In genomic region chr11:62555464-62556092, GRCh38 we compare ENCODE assay signal across 8 cellular contexts. TPM values are rescaled to one million over a fixed set of nuclear protein-coding genes. Genes with fewer than 3 reads are reported as not detected.
DNase-seq lines count a peak whose midpoint lies in the region; ATAC-seq and TF ChIP-seq lines count a peak whose summit lies in the region.

No MANE protein-coding gene starts in this region.

- ATAC-seq in GM18907 (IDR thresholded peaks at IDR 0.05; ENCODE audit: unreplicated experiment) (peak; percentile 43), HG02840 (IDR thresholded peaks at IDR 0.05; ENCODE audit: low FRiP score, unreplicated experiment) (no peak), HG03025 (IDR thresholded peaks at IDR 0.05; ENCODE audit: low FRiP score, unreplicated experiment) (no peak)
- ATAC-seq in activated CD4-positive, CD25-positive, alpha-beta regulatory T cell treated with anti-CD3 and anti-CD28 coated beads, Interleukin-2, amount 50 U/mL, for 24 hours, result peak; percentile 19 to 31

- no peak overlapping the region for H3K18ac ChIP-seq in neuronal stem cell (ENCODE audit: low read length)

- no peak overlapping the region for H2BK120ac ChIP-seq in neuronal stem cell (ENCODE audit: low read depth, low read length)

- H2AFZ ChIP-seq in neuronal stem cell (ENCODE audit: low read length), result no peak overlapping the region

- CTCF ChIA-PET in A673 (lab: Charles Lee), result interaction anchor here (1.2 kb wide), 1 partner anchor 13 kb away, joined by 4 read pairs; no protein-coding TSS in a partner anchor

- intact Hi-C loops in A673 (cut with micrococcal nuclease; ENCODE audit: unreplicated experiment), result no loop called here

- H2BK12ac ChIP-seq in neuronal stem cell (ENCODE audit: low read length), result no peak overlapping the region

- H2AK5ac ChIP-seq in neuronal stem cell (ENCODE audit: low read depth, low read length), result no peak overlapping the region

- H2BK5ac ChIP-seq in neuronal stem cell (ENCODE audit: low read length), result no peak overlapping the region

- H3K23ac ChIP-seq in neuronal stem cell (ENCODE audit: low read depth, low read length, poor library complexity), result no peak overlapping the region

- no peak overlapping the region for H3K4me2 ChIP-seq in neuronal stem cell (ENCODE audit: insufficient read depth, low read length, poor library complexity, severe bottlenecking)

- peak overlapping the region; percentile 77 for H3K27ac ChIP-seq in A673 (ENCODE audit: low read depth, low read length, poor library complexity, severe bottlenecking)
- H3K27ac ChIP-seq in HUES64 (ENCODE audit: low read depth, low read length), result peak overlapping the region; percentile 88
- H3K27ac ChIP-seq in neuronal stem cell (replicated peaks; ENCODE audit: low read length), result peak overlapping the region; percentile 77

- WGBS in HUES64, result 83% methylated on average over 4 of the region's 4 CpGs
- no CpG with 5 or more reads among the region's 4 CpGs for WGBS in neuronal stem cell (ENCODE audit: extremely low coverage in 2 of 2, insufficient read length in 2 of 2, insufficient replicate concordance in 1 of 2), 2 donors

- H3K9ac ChIP-seq in HUES64 (ENCODE audit: low read depth, low read length) (no peak overlapping the region), neuronal stem cell (ENCODE audit: low read depth, low read length, poor library complexity) (no peak overlapping the region)

- peaks cover 84% of the 10 kb centered on the region for H3K4me1 ChIP-seq in A673 (ENCODE audit: insufficient read depth, low read length, poor library complexity, severe bottlenecking)
- H3K4me1 ChIP-seq in HUES64 (ENCODE audit: insufficient read depth, low read length), result peaks cover 65% of the 10 kb centered on the region
- H3K4me1 ChIP-seq in neuronal stem cell (ENCODE audit: control insufficient read depth in 2 of 2, insufficient read depth in 1 of 2, low read depth in 1 of 2, low read length in 2 of 2), result peaks cover 43 to 45% of the 10 kb centered on the region in 2 donors

- H3K9me3 ChIP-seq in A673 (ENCODE audit: low read depth, low read length, poor library complexity, severe bottlenecking) (no peaks in the 10 kb centered on the region), HUES64 (ENCODE audit: insufficient read depth, low read depth, low read length) (no peaks in the 10 kb centered on the region), neuronal stem cell (replicated peaks in 1 of 2; ENCODE audit: control insufficient read depth in 2 of 2, insufficient read depth in 1 of 2, low read depth in 1 of 2, low read length in 2 of 2) (no peaks in the 10 kb centered on the region)

- POLR2A ChIA-PET in A673 (lab: Charles Lee; ENCODE audit: low non-redundant PET), result interaction anchor here (0.7 kb wide), 1 partner anchor 470 kb away, joined by 4 read pairs; no protein-coding TSS in a partner anchor

- DNase-seq in A673 (ENCODE audit: low spot score), result no peak
- no peak for DNase-seq in epithelial cell of esophagus (ENCODE audit: low read depth)
- DNase-seq in neuronal stem cell (ENCODE audit: low spot score), result no peak

- no peak overlapping the region for H4K8ac ChIP-seq in neuronal stem cell (ENCODE audit: low read depth, low read length)

- H3K27me3 ChIP-seq in A673 (replicated peaks; ENCODE audit: insufficient read depth, low read depth, low read length, poor library complexity), result no peaks in the 10 kb centered on the region
- H3K27me3 ChIP-seq in HUES64 (ENCODE audit: insufficient read depth, low read length), result no peaks in the 10 kb centered on the region
- no peaks in the 10 kb centered on the region for H3K27me3 ChIP-seq in neuronal stem cell (ENCODE audit: control insufficient read depth in 3 of 3, insufficient read depth in 3 of 3, low read depth in 1 of 3, low read length in 3 of 3)

- no TSS peak for BruUV-seq in A673 (replicated peaks; lab: Mats Ljungman, UMichigan)

- TF ChIP-seq CTCF in A673 (conservative IDR thresholded peaks at IDR 0.05; ENCODE audit: low read depth, low read length), result no peak
- TF ChIP-seq CTCF in epithelial cell of esophagus (IDR thresholded peaks at IDR 0.05; ENCODE audit: insufficient read depth, low read depth, low read length, missing control alignments), result no peak

- no peak overlapping the region for H3K4me3 ChIP-seq in A673 (ENCODE audit: low read depth, low read length, poor library complexity, severe bottlenecking)
- no peak overlapping the region for H3K4me3 ChIP-seq in HUES64 (ENCODE audit: low read length)
- peak overlapping the region; percentile 1 for H3K4me3 ChIP-seq in epithelial cell of esophagus (ENCODE audit: low read length)
- no peak overlapping the region for H3K4me3 ChIP-seq in neuronal stem cell (ENCODE audit: low read length in 2 of 2)

- H4K91ac ChIP-seq in neuronal stem cell (ENCODE audit: low read depth, low read length, poor library complexity), result no peak overlapping the region

- H3K79me1 ChIP-seq in neuronal stem cell (ENCODE audit: low read depth, low read length), result no peaks in the 10 kb centered on the region

- no peak overlapping the region for H3K4ac ChIP-seq in neuronal stem cell (ENCODE audit: low read length)

- H3K36me3 ChIP-seq in A673 (ENCODE audit: insufficient read depth, low read length, poor library complexity, severe bottlenecking) (peaks cover 39% of the 10 kb centered on the region), HUES64 (ENCODE audit: insufficient read depth, low read length) (peaks cover 36% of the 10 kb centered on the region), neuronal stem cell (replicated peaks in 1 of 2; ENCODE audit: control insufficient read depth in 2 of 2, insufficient read depth in 2 of 2, low read length in 2 of 2) (peaks cover 22 to 45% of the 10 kb centered on the region in 2 donors)

- no peak overlapping the region for H3K14ac ChIP-seq in neuronal stem cell (ENCODE audit: low read length)

- no peak overlapping the region for H2BK15ac ChIP-seq in neuronal stem cell (ENCODE audit: low read length)

RNA-seq across cellular contexts. Expression of gene AHNAK, which starts 9.0 kb away (rescaled TPM):
- total RNA-seq in A673 (2021), result 71.7 and 73.0 TPM in 2 replicates
- 3.4 TPM for polyA plus RNA-seq in HUES64 (2013, experiment 1 of 2)
- 4.6 TPM for polyA plus RNA-seq in HUES64 (2013, experiment 2 of 2)
- polyA plus RNA-seq in neuronal stem cell (2013, experiment 1 of 2), result 6.4 TPM
- polyA plus RNA-seq in neuronal stem cell (2013, experiment 2 of 2), result 6.9 TPM

RNA-seq across cellular contexts. Expression of gene EEF1G, which starts 18.1 kb away (rescaled TPM):
- total RNA-seq in A673 (2021), result 1,804 and 1,817 TPM in 2 replicates
- polyA plus RNA-seq in HUES64 (2013, experiment 1 of 2), result 1,523 TPM
- 1,614 TPM for polyA plus RNA-seq in HUES64 (2013, experiment 2 of 2)
- 2,514 TPM for polyA plus RNA-seq in neuronal stem cell (2013, experiment 1 of 2)
- polyA plus RNA-seq in neuronal stem cell (2013, experiment 2 of 2), result 2,457 TPM

RNA-seq across cellular contexts. Expression of gene TUT1, which starts 35.7 kb away (rescaled TPM):
- total RNA-seq in A673 (2021), result 27.3 and 27.6 TPM in 2 replicates
- 11.8 TPM for polyA plus RNA-seq in HUES64 (2013, experiment 1 of 2)
- polyA plus RNA-seq in HUES64 (2013, experiment 2 of 2), result 13.8 TPM
- 14.3 TPM for polyA plus RNA-seq in neuronal stem cell (2013, experiment 1 of 2)
- polyA plus RNA-seq in neuronal stem cell (2013, experiment 2 of 2), result 14.6 TPM

RNA-seq across cellular contexts. Expression of gene MTA2, which starts 46.1 kb away (rescaled TPM):
- 241 and 243 TPM in 2 replicates for total RNA-seq in A673 (2021)
- polyA plus RNA-seq in HUES64 (2013, experiment 1 of 2), result 99.8 TPM
- 97.7 TPM for polyA plus RNA-seq in HUES64 (2013, experiment 2 of 2)
- polyA plus RNA-seq in neuronal stem cell (2013, experiment 1 of 2), result 61.4 TPM
- polyA plus RNA-seq in neuronal stem cell (2013, experiment 2 of 2), result 60.5 TPM

RNA-seq across cellular contexts. Expression of gene EML3, which starts 57.0 kb away (rescaled TPM):
- total RNA-seq in A673 (2021), result 21.3 and 30.4 TPM in 2 replicates
- 10.8 TPM for polyA plus RNA-seq in HUES64 (2013, experiment 1 of 2)
- polyA plus RNA-seq in HUES64 (2013, experiment 2 of 2), result 11.2 TPM
- polyA plus RNA-seq in neuronal stem cell (2013, experiment 1 of 2), result 22.2 TPM
- 21.7 TPM for polyA plus RNA-seq in neuronal stem cell (2013, experiment 2 of 2)

Comparison
In these comparisons a context has a peak if more than half of its experiments do, and no peak if none do; other contexts are left out.
1. ATAC-seq: peak in GM18907 (single experiment) and activated CD4-positive, CD25-positive, alpha-beta regulatory T cell treated with anti-CD3 and anti-CD28 coated beads, Interleukin-2, amount 50 U/mL, for 24 hours (2 of 2); none in HG02840 (single experiment) and HG03025 (single experiment).
2. Peak in every context shown above with its lines, with median percentiles within 50 percentile points of each other: H3K27ac ChIP-seq.